1 cellular context compared by ENCODE assay signal in the genomic region with DNA sequence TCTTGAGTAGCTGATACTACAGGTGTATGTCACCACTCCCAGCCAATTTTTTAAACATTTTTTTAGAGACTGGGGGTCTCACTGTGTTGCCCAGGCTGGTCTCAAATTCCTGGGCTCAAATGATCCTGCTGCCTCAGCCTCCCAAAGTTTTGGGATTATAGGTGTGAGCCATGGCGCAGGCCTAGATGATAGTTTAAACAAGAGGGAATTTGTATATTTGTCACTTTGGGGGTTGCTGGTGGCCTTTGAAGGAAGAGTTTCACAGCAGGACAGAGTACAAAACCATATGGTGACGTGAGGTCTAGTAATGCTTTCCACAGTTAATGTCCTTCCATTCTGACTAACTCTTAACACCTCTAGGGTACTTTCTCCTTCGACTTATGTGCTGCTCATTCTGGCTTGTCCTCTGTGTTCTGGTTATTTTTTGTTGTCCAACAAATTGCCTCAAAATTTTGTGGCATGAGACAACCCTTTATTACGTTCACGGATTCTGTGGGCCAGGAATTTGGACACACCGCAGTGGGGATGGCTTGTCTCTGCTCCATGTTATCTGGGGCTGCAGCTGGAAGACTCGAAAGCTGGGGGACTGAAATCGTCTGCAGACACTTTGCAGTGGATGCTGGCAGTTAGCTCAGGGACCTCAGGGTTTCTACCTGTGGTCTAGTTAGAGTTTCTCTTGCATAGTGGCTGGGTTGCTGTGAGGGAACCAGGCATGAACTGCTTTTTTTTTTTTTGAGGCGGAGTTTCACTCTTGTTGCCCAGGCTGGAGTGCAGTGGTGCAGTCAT.
TF ChIP-seq lines count a peak whose summit lies in the region.

No MANE protein-coding gene starts in this region.

TF ChIP-seq in K562, 482 proteins besides CTCF, POLR2A, EP300 and RAD21 (continued from another document and continues in another):
- TF ChIP-seq, protein P1, sequence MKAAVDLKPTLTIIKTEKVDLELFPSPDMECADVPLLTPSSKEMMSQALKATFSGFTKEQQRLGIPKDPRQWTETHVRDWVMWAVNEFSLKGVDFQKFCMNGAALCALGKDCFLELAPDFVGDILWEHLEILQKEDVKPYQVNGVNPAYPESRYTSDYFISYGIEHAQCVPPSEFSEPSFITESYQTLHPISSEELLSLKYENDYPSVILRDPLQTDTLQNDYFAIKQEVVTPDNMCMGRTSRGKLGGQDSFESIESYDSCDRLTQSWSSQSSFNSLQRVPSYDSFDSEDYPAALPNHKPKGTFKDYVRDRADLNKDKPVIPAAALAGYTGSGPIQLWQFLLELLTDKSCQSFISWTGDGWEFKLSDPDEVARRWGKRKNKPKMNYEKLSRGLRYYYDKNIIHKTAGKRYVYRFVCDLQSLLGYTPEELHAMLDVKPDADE (conservative IDR thresholded peaks at IDR 0.05; ENCODE audit: control insufficient read depth, low read depth, low read length): 0 out of 2 replicates have a peak, but pooled peaks have one; percentile 39
- TF ChIP-seq ZNF830 (CRISPR knock-in tag; IDR thresholded peaks at IDR 0.05) (no peak), NR1H2 (CRISPR knock-in tag; IDR thresholded peaks at IDR 0.05) (no peak), NBN (IDR thresholded peaks at IDR 0.05; ENCODE audit: low read depth) (no peak), MTA1 (IDR thresholded peaks at IDR 0.05; ENCODE audit: borderline replicate concordance) (peak; percentile 39; the same call in 1 of the 2 replicates), ZNF780A (CRISPR knock-in tag; IDR thresholded peaks at IDR 0.05) (no peak), ZNF551 (CRISPR knock-in tag; IDR thresholded peaks at IDR 0.05) (no peak), NUFIP1 (IDR thresholded peaks at IDR 0.05; ENCODE audit: partially characterized antibody) (no peak), NCOA1 (IDR thresholded peaks at IDR 0.05; ENCODE audit: low read depth) (peak; percentile 17; the same call in 1 of the 2 replicates), KLF16 (IDR thresholded peaks at IDR 0.05) (peak; percentile 67; the same call in 1 of the 2 replicates), CTBP1 (IDR thresholded peaks at IDR 0.05; ENCODE audit: borderline replicate concordance) (peak; percentile 49; the same call in 1 of the 2 replicates), SMARCA5 (IDR thresholded peaks at IDR 0.05) (no peak), MYC (IDR thresholded peaks at IDR 0.05; ENCODE audit: low read depth, low read length) (no peak), MYC (CRISPR knock-in tag; IDR thresholded peaks at IDR 0.05; ENCODE audit: borderline replicate concordance, low read depth) (0 out of 2 replicates have a peak, but pooled peaks have one; percentile 15), HNRNPH1 (optimal IDR thresholded peaks at IDR 0.05; ENCODE audit: low read depth, low read length) (no peak), LCOR (CRISPR knock-in tag; IDR thresholded peaks at IDR 0.05) (peak; percentile 39; the same call in 1 of the 2 replicates), TEAD4 (IDR thresholded peaks at IDR 0.05; ENCODE audit: low read length) (peak; percentile 93), TEAD4 (CRISPR knock-in tag; IDR thresholded peaks at IDR 0.05; ENCODE audit: borderline replicate concordance) (no peak), MEF2D (tag; conservative IDR thresholded peaks at IDR 0.05; ENCODE audit: low read depth) (peak; percentile 49; the same call in 1 of the 2 replicates), NFRKB (IDR thresholded peaks at IDR 0.05; ENCODE audit: low read depth) (no peak), TOE1 (IDR thresholded peaks at IDR 0.05; ENCODE audit: borderline replicate concordance) (no peak), TOE1 (CRISPR knock-in tag; IDR thresholded peaks at IDR 0.05; ENCODE audit: borderline replicate concordance, low read depth) (0 out of 2 replicates have a peak, but pooled peaks have one; percentile 47), E2F5 (CRISPR knock-in tag; IDR thresholded peaks at IDR 0.05) (no peak), ZNF384 (IDR thresholded peaks at IDR 0.05; ENCODE audit: low read depth, low read length) (peak; percentile 74), CREBBP (IDR thresholded peaks at IDR 0.05; ENCODE audit: low read depth, low read length) (no peak), ZBTB40 (IDR thresholded peaks at IDR 0.05) (no peak), ZBTB40 (CRISPR knock-in tag; IDR thresholded peaks at IDR 0.05) (no peak), MBD1 (CRISPR knock-in tag; IDR thresholded peaks at IDR 0.05) (no peak), ZNF12 (CRISPR knock-in tag; IDR thresholded peaks at IDR 0.05) (no peak), SP2 (IDR thresholded peaks at IDR 0.05; ENCODE audit: extremely low read depth, low read depth, low read length, poor library complexity, severe bottlenecking) (peak; percentile 16), ZKSCAN3 (CRISPR knock-in tag; IDR thresholded peaks at IDR 0.05) (no peak), PCBP1 (IDR thresholded peaks at IDR 0.05; ENCODE audit: low read depth, low read length, poor library complexity, severe bottlenecking) (no peak), ZNF311 (CRISPR knock-in tag; IDR thresholded peaks at IDR 0.05) (no peak), BACH1 (tag; IDR thresholded peaks at IDR 0.05) (peak; percentile 11; the same call in 1 of the 2 replicates), TAL1 (IDR thresholded peaks at IDR 0.05) (peak; percentile 86), ZFPM2 (CRISPR knock-in tag; IDR thresholded peaks at IDR 0.05) (no peak), POLR2AphosphoS5 (IDR thresholded peaks at IDR 0.05; ENCODE audit: control insufficient read depth, insufficient read depth, low read depth, low read length) (peak; percentile 80), NCOR1 (IDR thresholded peaks at IDR 0.05) (peak; percentile 79), ZNF76 (CRISPR knock-in tag; IDR thresholded peaks at IDR 0.05; ENCODE audit: borderline replicate concordance) (no peak), HDAC6 (IDR thresholded peaks at IDR 0.05; ENCODE audit: low read depth, low read length) (no peak), NFE2 (IDR thresholded peaks at IDR 0.05; ENCODE audit: low read depth) (no peak), XRCC4 (IDR thresholded peaks at IDR 0.05; ENCODE audit: extremely low read depth, insufficient read depth, insufficient read length) (no peak), ARID1B (IDR thresholded peaks at IDR 0.05) (peak; percentile 89), YY1 (IDR thresholded peaks at IDR 0.05; ENCODE audit: borderline replicate concordance in 1 of 3, control insufficient read depth in 1 of 3, extremely low read depth in 1 of 3, insufficient read depth in 3 of 3, insufficient read length in 1 of 3, insufficient replicate concordance in 2 of 3, low read depth in 1 of 3, low read length in 2 of 3) (peak in 1 of 3 experiments; percentile 11), CBFA2T2 (conservative IDR thresholded peaks at IDR 0.05) (peak; percentile 84)
- TF ChIP-seq, protein P2, sequence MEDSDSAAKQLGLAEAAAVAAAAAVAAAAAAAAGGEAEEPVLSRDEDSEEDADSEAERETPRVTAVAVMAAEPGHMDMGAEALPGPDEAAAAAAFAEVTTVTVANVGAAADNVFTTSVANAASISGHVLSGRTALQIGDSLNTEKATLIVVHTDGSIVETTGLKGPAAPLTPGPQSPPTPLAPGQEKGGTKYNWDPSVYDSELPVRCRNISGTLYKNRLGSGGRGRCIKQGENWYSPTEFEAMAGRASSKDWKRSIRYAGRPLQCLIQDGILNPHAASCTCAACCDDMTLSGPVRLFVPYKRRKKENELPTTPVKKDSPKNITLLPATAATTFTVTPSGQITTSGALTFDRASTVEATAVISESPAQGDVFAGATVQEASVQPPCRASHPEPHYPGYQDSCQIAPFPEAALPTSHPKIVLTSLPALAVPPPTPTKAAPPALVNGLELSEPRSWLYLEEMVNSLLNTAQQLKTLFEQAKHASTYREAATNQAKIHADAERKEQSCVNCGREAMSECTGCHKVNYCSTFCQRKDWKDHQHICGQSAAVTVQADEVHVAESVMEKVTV (CRISPR knock-in tag; IDR thresholded peaks at IDR 0.05): no peak
